In the genomic region with DNA sequence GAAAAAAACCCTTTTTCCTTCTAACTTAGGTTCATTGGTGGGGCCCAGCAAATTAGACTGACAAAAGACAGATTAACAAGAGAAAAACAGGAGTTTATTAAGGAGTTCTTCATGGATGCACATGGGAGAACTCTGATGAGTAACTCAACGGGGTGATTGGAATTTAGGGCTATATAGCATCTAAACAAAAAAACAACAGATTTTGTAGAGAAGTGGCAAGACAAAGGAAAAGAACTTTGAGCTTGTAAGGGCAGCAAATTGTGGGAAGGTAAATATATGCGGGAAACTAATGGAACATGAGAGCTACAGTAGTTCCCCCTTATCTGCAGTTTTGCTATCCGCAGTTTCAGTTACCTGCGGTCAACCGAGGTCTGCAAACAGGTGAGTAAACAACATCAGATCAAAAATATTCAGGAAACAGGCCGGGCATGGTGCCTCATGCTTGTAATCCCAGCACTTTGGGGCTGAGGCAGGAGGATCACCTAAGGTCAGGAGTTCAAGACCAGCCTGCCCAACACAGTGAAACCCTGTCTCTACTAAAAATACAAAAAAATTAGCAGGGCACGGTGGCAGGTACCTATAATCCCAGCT, we compare ENCODE assay signal across 15 cellular contexts.
"Had no signal": no experiment of that assay in that cellular context is flagged by ENCODE, and none has a peak within 500 bp of the region (broad histone marks: within the 10 kb centered on the region; RNA-seq: fewer than 3 reads in every experiment).

No MANE protein-coding gene starts in this region.

- H3K4me1 ChIP-seq: heart left ventricle, testis, tibial nerve had no signal

- H3K27me3 Mint-ChIP-seq: naive thymus-derived CD4-positive, alpha-beta T cell; stimulated activated naive B cell treated with anti-CD40 and anti-IgM and Interleukin-4, amounts not matched to agents 10 μg/mL and 1 μg/mL and 100 μg/mL, for 72 hours; stimulated activated naive CD8-positive, alpha-beta T cell treated with anti-CD3 and anti-CD28 coated beads, Interleukin-15, amount 100 ng/mL, for 72 hours had no signal

- H3K4me1 Mint-ChIP-seq: naive thymus-derived CD4-positive, alpha-beta T cell; stimulated activated naive B cell treated with anti-CD40 and anti-IgM and Interleukin-4, amounts not matched to agents 10 μg/mL and 1 μg/mL and 100 μg/mL, for 72 hours; stimulated activated naive CD8-positive, alpha-beta T cell treated with anti-CD3 and anti-CD28 coated beads, Interleukin-15, amount 100 ng/mL, for 72 hours had no signal

- H3K36me3 ChIP-seq: heart left ventricle, neutrophil, tibial nerve had no signal

- H3K4me3 Mint-ChIP-seq: naive thymus-derived CD4-positive, alpha-beta T cell; nephron progenitor cell; stimulated activated naive B cell treated with anti-CD40 and anti-IgM and Interleukin-4, amounts not matched to agents 10 μg/mL and 1 μg/mL and 100 μg/mL, for 72 hours; stimulated activated naive CD8-positive, alpha-beta T cell treated with anti-CD3 and anti-CD28 coated beads, Interleukin-15, amount 100 ng/mL, for 72 hours had no signal

- H3K36me3 Mint-ChIP-seq: naive thymus-derived CD4-positive, alpha-beta T cell; stimulated activated naive B cell treated with anti-CD40 and anti-IgM and Interleukin-4, amounts not matched to agents 10 μg/mL and 1 μg/mL and 100 μg/mL, for 72 hours had no signal

- H3K4me3 ChIP-seq: heart left ventricle, skin epidermis, testis, tibial nerve had no signal

- H3K27ac ChIP-seq: heart left ventricle, neutrophil, skin epidermis, testis, tibial nerve had no signal

- DNase-seq: effector memory CD4-positive, alpha-beta T cell; heart left ventricle; hippocampal formation; naive thymus-derived CD4-positive, alpha-beta T cell; nephron progenitor cell; stimulated activated CD4-positive, alpha-beta T cell treated with anti-CD3 and anti-CD28 coated beads, Interleukin-2, amount 100 ng/mL, for 24 hours; stimulated activated CD4-positive, alpha-beta T cell treated with anti-CD3 and anti-CD28 coated beads, Interleukin-4, amount 100 ng/mL, for 4 hours; stimulated activated naive B cell treated with anti-CD40 and anti-IgM and Interleukin-4, amounts not matched to agents 10 μg/mL and 1 μg/mL and 100 μg/mL, for 72 hours; stimulated activated naive CD8-positive, alpha-beta T cell treated with anti-CD3 and anti-CD28 coated beads, Interleukin-15, amount 100 ng/mL, for 72 hours; testis had no signal

- ATAC-seq: esophagus mucosa; heart left ventricle; naive thymus-derived CD4-positive, alpha-beta T cell; sciatic nerve; stimulated activated naive B cell treated with anti-CD40 and anti-IgM and Interleukin-4, amounts not matched to agents 10 μg/mL and 1 μg/mL and 100 μg/mL, for 72 hours; stimulated activated naive CD8-positive, alpha-beta T cell treated with anti-CD3 and anti-CD28 coated beads, Interleukin-15, amount 100 ng/mL, for 72 hours had no signal

- H3K27me3 ChIP-seq: heart left ventricle, neutrophil, testis, tibial nerve had no signal

- H3K27ac Mint-ChIP-seq: naive thymus-derived CD4-positive, alpha-beta T cell; nephron progenitor cell; stimulated activated naive B cell treated with anti-CD40 and anti-IgM and Interleukin-4, amounts not matched to agents 10 μg/mL and 1 μg/mL and 100 μg/mL, for 72 hours; stimulated activated naive CD8-positive, alpha-beta T cell treated with anti-CD3 and anti-CD28 coated beads, Interleukin-15, amount 100 ng/mL, for 72 hours had no signal

- H3K9me3 ChIP-seq: heart left ventricle, neutrophil, testis, tibial nerve had no signal
